ENCODE assay signal across 8 cellular contexts in genomic region chr1:24112381-24113169, GRCh38. TPM values are rescaled to one million over a fixed set of nuclear protein-coding genes. Genes with fewer than 3 reads are reported as not detected.
DNase-seq lines count a peak whose midpoint lies in the region; ATAC-seq, FAIRE-seq and TF ChIP-seq lines count a peak whose summit lies in the region.

No MANE protein-coding gene starts in this region.

- TF ChIP-seq RAD21 in HCT116 (IDR thresholded peaks at IDR 0.05; ENCODE audit: low read depth): peak; percentile 79

- H3K4me3 ChIP-seq in HCT116 (replicated peaks in 1 of 2; ENCODE audit: low read depth in 1 of 2, low read length in 2 of 2) (no peak overlapping the region), OCI-LY7 (ENCODE audit: low read depth, low read length, poor library complexity, severe bottlenecking) (no peak overlapping the region), pancreas (no peak overlapping the region), upper lobe of left lung (peak overlapping the region in 1 of 4 donors; percentile 14)

- H3K4me1 ChIP-seq in HCT116 (ENCODE audit: control insufficient read depth in 1 of 2, insufficient read depth in 2 of 2, low read length in 2 of 2): peaks cover 7 to 40% of the 10 kb centered on the region in 2 experiments
- H3K4me1 ChIP-seq in OCI-LY7 (ENCODE audit: insufficient read depth, low read length, poor library complexity, severe bottlenecking): no peaks in the 10 kb centered on the region
- H3K4me1 ChIP-seq in pancreas: peaks cover under 1 to 13% (median 6%) of the 10 kb centered on the region in 3 donors
- H3K4me1 ChIP-seq in upper lobe of left lung: peaks cover 0 to 7% (median 2%) of the 10 kb centered on the region in 4 donors

- H3K79me2 ChIP-seq in HCT116 (ENCODE audit: insufficient read depth, low read length) (no peaks in the 10 kb centered on the region; the same call in 1 of the 2 replicates), OCI-LY7 (ENCODE audit: insufficient read depth, low read depth, low read length) (no peaks in the 10 kb centered on the region)

- BruUV-seq in HCT116 (replicated peaks; lab: Mats Ljungman, UMichigan): no TSS peak
- BruUV-seq in OCI-LY7 (replicated peaks; lab: Mats Ljungman, UMichigan): no TSS peak

- no peak overlapping the region for H2AFZ ChIP-seq in HCT116 (ENCODE audit: low read depth, low read length, poor library complexity, severe bottlenecking)
- no peak overlapping the region for H2AFZ ChIP-seq in OCI-LY7 (ENCODE audit: low read length)

- H3K9me3 ChIP-seq in HCT116 (ENCODE audit: control insufficient read depth in 1 of 2, insufficient read depth in 1 of 2, low read depth in 1 of 2, low read length in 2 of 2) (no peaks in the 10 kb centered on the region), OCI-LY7 (ENCODE audit: low read length) (no peaks in the 10 kb centered on the region), pancreas (no peaks in the 10 kb centered on the region), upper lobe of left lung (no peaks in the 10 kb centered on the region)

- 44 to 45% methylated on average over 26 of the region's 26 CpGs for WGBS in pancreas, 2 donors
- 40 to 41% methylated on average over 26 of the region's 26 CpGs for whole genome bisulfite sequencing in upper lobe of left lung, 2 donors

- peaks cover 25% of the 10 kb centered on the region for H3K27me3 Mint-ChIP-seq in activated T-helper 17 cell treated with anti-CD3 and anti-CD28 coated beads, Interleukin-2, amount 50 U/mL, for 72 hours

- no peaks in the 10 kb centered on the region for H3K36me3 Mint-ChIP-seq in activated T-helper 17 cell treated with anti-CD3 and anti-CD28 coated beads, Interleukin-2, amount 50 U/mL, for 72 hours (ENCODE audit: low read depth)

- H4K20me1 ChIP-seq in HCT116 (ENCODE audit: insufficient read depth) (no peaks in the 10 kb centered on the region), OCI-LY7 (ENCODE audit: insufficient read depth, low read length) (no peaks in the 10 kb centered on the region)

- H3K9me2 ChIP-seq in HCT116 (ENCODE audit: insufficient read depth) (no peaks in the 10 kb centered on the region), OCI-LY7 (ENCODE audit: insufficient read depth, low read length) (no peaks in the 10 kb centered on the region)

- peaks cover 5% of the 10 kb centered on the region for H3K4me1 Mint-ChIP-seq in activated T-helper 17 cell treated with anti-CD3 and anti-CD28 coated beads, Interleukin-2, amount 50 U/mL, for 72 hours

- H3K36me3 ChIP-seq in HCT116 (ENCODE audit: control insufficient read depth in 1 of 2, insufficient read depth in 2 of 2, low read length in 2 of 2) (no peaks in the 10 kb centered on the region), OCI-LY7 (ENCODE audit: insufficient read depth, low read length) (no peaks in the 10 kb centered on the region), pancreas (no peaks in the 10 kb centered on the region), upper lobe of left lung (no peaks in the 10 kb centered on the region)

- intact Hi-C loops in HCT116 (cut with micrococcal nuclease) (no loop called here), OCI-LY7 (cut with micrococcal nuclease; ENCODE audit: unreplicated experiment) (loop anchor here (2.0 kb wide), 1 partner anchor 42 kb away; no protein-coding TSS in a partner anchor), pancreas (cut with DNase I) (loop anchor here in 2 of 3 donors (5.0 kb wide), 1 partner anchor 40 kb away; no protein-coding TSS in a partner anchor)

- H3K27me3 ChIP-seq in HCT116 (ENCODE audit: insufficient read depth, low read length): no peaks in the 10 kb centered on the region
- H3K27me3 ChIP-seq in pancreas: no peaks in the 10 kb centered on the region
- no peaks in the 10 kb centered on the region for H3K27me3 ChIP-seq in upper lobe of left lung

- H3K4me2 ChIP-seq in HCT116 (ENCODE audit: low read length) (no peak overlapping the region), OCI-LY7 (ENCODE audit: low read length) (no peak overlapping the region)

- peak; percentile 66 for ATAC-seq in HCT116
- peak; percentile 87 for ATAC-seq in activated T-helper 17 cell treated with anti-CD3 and anti-CD28 coated beads, Interleukin-2, amount 50 U/mL, for 72 hours (replicated peaks)
- peak; percentile 59 to 92 (median 84) for ATAC-seq in pancreas
- peak; percentile 77 to 87 for ATAC-seq in upper lobe of left lung (ENCODE audit: low FRiP score in 2 of 2)
- no peak for ATAC-seq in GM18505 (IDR thresholded peaks at IDR 0.05; ENCODE audit: unreplicated experiment)

- no peak overlapping the region for H3K9ac ChIP-seq in HCT116 (ENCODE audit: low read length)

- RAD21 ChIA-PET in HCT116 (lab: Charles Lee; ENCODE audit: low non-redundant PET in 1 of 2, low total read pairs in 2 of 2, uncharacterized antibody in 2 of 2, unreplicated experiment in 2 of 2): no interaction called here

- DNase-seq in CD1c-positive myeloid dendritic cell (ENCODE audit: extremely low spot score) (peak; percentile 48), HCT116 (ENCODE audit: low read depth, low spot score) (peak; percentile 18), OCI-LY7 (ENCODE audit: low spot score) (peak; percentile 50), glomerular visceral epithelial cell (ENCODE audit: extremely low spot score) (peak; percentile 77), pancreas (peak; percentile 66 to 89 (median 72)), upper lobe of left lung (peak in 1 of 2 donors; percentile 81)

- H3K4me3 Mint-ChIP-seq in activated T-helper 17 cell treated with anti-CD3 and anti-CD28 coated beads, Interleukin-2, amount 50 U/mL, for 72 hours: peak overlapping the region; percentile 6

- no peaks in the 10 kb centered on the region for H3K9me3 Mint-ChIP-seq in activated T-helper 17 cell treated with anti-CD3 and anti-CD28 coated beads, Interleukin-2, amount 50 U/mL, for 72 hours

- POLR2A ChIA-PET in HCT116 (lab: Charles Lee) (no interaction called here), OCI-LY7 (lab: Charles Lee) (no interaction called here)

- TF ChIP-seq CTCF in HCT116 (IDR thresholded peaks at IDR 0.05 in 2 of 3, conservative IDR thresholded peaks at IDR 0.05 in 1 of 3; ENCODE audit: borderline replicate concordance in 1 of 3, insufficient read depth in 1 of 3, low read depth in 2 of 3, low read length in 2 of 3) (peak in 2 of 3 experiments; percentile 47 to 48; a peak in 5 of 6 replicates), OCI-LY7 (conservative IDR thresholded peaks at IDR 0.05; ENCODE audit: low read length) (peak; percentile 68), pancreas (IDR thresholded peaks at IDR 0.05) (peak in 3 of 4 donors; percentile 18 to 21 (median 19)), upper lobe of left lung (IDR thresholded peaks at IDR 0.05) (peak; percentile 22 to 59 (median 40))

- TF ChIP-seq POLR2A in HCT116 (IDR thresholded peaks at IDR 0.05; ENCODE audit: borderline replicate concordance, extremely low read depth, insufficient read depth, insufficient read length): no peak
- no peak for TF ChIP-seq POLR2A in upper lobe of left lung (IDR thresholded peaks at IDR 0.05)
- no peak for TF ChIP-seq POLR2A in GM18505 (IDR thresholded peaks at IDR 0.05; ENCODE audit: borderline replicate concordance, extremely low read depth, insufficient read depth, insufficient read length)

- CTCF ChIA-PET in HCT116 (lab: Charles Lee) (interaction anchor here (1.3 kb wide), 1 partner anchor 279 kb away, joined by 3 read pairs; no protein-coding TSS in a partner anchor), OCI-LY7 (lab: Charles Lee; ENCODE audit: unreplicated experiment) (interaction anchor here (0.7 kb wide), 1 partner anchor 23 kb away, joined by 4 read pairs; no protein-coding TSS in a partner anchor)

- TF ChIP-seq EP300 in upper lobe of left lung (IDR thresholded peaks at IDR 0.05): no peak

- no peak for FAIRE-seq in pancreas (lab: Jason Lieb, UNC)

- no peak overlapping the region for H3K27ac Mint-ChIP-seq in activated T-helper 17 cell treated with anti-CD3 and anti-CD28 coated beads, Interleukin-2, amount 50 U/mL, for 72 hours

- no peak overlapping the region for H3K27ac ChIP-seq in HCT116 (ENCODE audit: low read depth, low read length)
- H3K27ac ChIP-seq in OCI-LY7 (ENCODE audit: low read depth, low read length, poor library complexity, severe bottlenecking): no peak overlapping the region
- H3K27ac ChIP-seq in pancreas: no peak overlapping the region
- no peak overlapping the region for H3K27ac ChIP-seq in upper lobe of left lung

TF ChIP-seq in HCT116, 20 proteins besides CTCF, POLR2A, EP300 and RAD21 (continues in another document):
- no peak for TF ChIP-seq SP1 (IDR thresholded peaks at IDR 0.05; ENCODE audit: low read depth)
- TF ChIP-seq CBX3 (IDR thresholded peaks at IDR 0.05; ENCODE audit: low read depth): no peak
- no peak for TF ChIP-seq ZNF274 (IDR thresholded peaks at IDR 0.05; ENCODE audit: low read depth, low read length)
- TF ChIP-seq EZH2phosphoT487 (IDR thresholded peaks at IDR 0.05; ENCODE audit: borderline replicate concordance): no peak

RNA-seq across cellular contexts. Expression of gene MYOM3, which starts 0.6 kb away (rescaled TPM):
- total RNA-seq in HCT116 (2021; ENCODE audit: unreplicated experiment) (7.9 TPM), OCI-LY7 (2022) (not detected in 2 replicates), pancreas (1 to 10 TPM in 2 of 6 donors, under 1 TPM in 4; 0.38 to 1.7 (median 0.79) TPM), upper lobe of left lung (under 1 TPM in 3 of 6 donors, not detected in 3; 0.11 to 0.20 (median 0.15) TPM)
- polyA plus RNA-seq in HCT116 (2012): 3.8 and 4.7 TPM in 2 replicates
- total RNA-seq in OCI-LY7 (2014; rRNA removed; shearing (Covaris generic)): not detected in 2 replicates
- total RNA-seq in activated T-helper 17 cell treated with anti-CD3 and anti-CD28 coated beads, Interleukin-2, amount 50 U/mL, for 72 hours: not detected
- 1 to 10 TPM in 1 of 2 donors, under 1 TPM in 1; 0.77 to 1.2 TPM for polyA plus RNA-seq in pancreas

RNA-seq across cellular contexts. Expression of gene IL22RA1, which starts 30.4 kb away (rescaled TPM):
- total RNA-seq in HCT116 (2021; ENCODE audit: unreplicated experiment) (2.1 TPM), OCI-LY7 (2022) (not detected in 2 replicates), pancreas (100 to 1,000 TPM in 4 of 6 donors, 10 to 100 TPM in 2; 62.5 to 164 (median 123) TPM), upper lobe of left lung (1 to 10 TPM in 3 of 6 donors, under 1 TPM in 3; 0.15 to 1.4 (median 0.90) TPM)
- 1.9 and 2.4 TPM in 2 replicates for polyA plus RNA-seq in HCT116 (2012)
- total RNA-seq in OCI-LY7 (2014; rRNA removed; shearing (Covaris generic)): not detected in 2 replicates
- not detected for total RNA-seq in activated T-helper 17 cell treated with anti-CD3 and anti-CD28 coated beads, Interleukin-2, amount 50 U/mL, for 72 hours
- polyA plus RNA-seq in pancreas: 10 to 100 TPM; 68.8 to 87.5 TPM

Comparison
In these comparisons a context has a peak if more than half of its experiments do, and no peak if none do; other contexts are left out.
1. RNA of gene IL22RA1, which starts 30.4 kb away (total RNA-seq): 62.5 to 164 TPM in pancreas; 2.1 TPM in HCT116 (single experiment), 0.15 to 1.4 TPM in upper lobe of left lung, not detected in OCI-LY7 and not detected in activated T-helper 17 cell treated with anti-CD3 and anti-CD28 coated beads, Interleukin-2, amount 50 U/mL, for 72 hours; every median in the first group is over 10 times any median in the second.
2. Peak in every context shown above with its lines, with median percentiles within 50 percentile points of each other: CTCF ChIP-seq.